ENCODE assay signal across 10 cellular contexts in genomic region chr14:52960627-52961026, GRCh38. TPM values are rescaled to one million over a fixed set of nuclear protein-coding genes. Genes with fewer than 3 reads are reported as not detected.
DNase-seq lines count a peak whose midpoint lies in the region; ATAC-seq and TF ChIP-seq lines count a peak whose summit lies in the region.
"Had no signal": no experiment of that assay in that cellular context is flagged by ENCODE, and none has a peak within 500 bp of the region (broad histone marks: within the 10 kb centered on the region; RNA-seq: fewer than 3 reads in every experiment).

No MANE protein-coding gene starts in this region.

- H3K27me3 Mint-ChIP-seq in stimulated activated memory B cell treated with anti-CD40 and anti-IgM and Interleukin-4, amounts not matched to agents 10 μg/mL and 1 μg/mL and 100 μg/mL, for 72 hours = no peaks in the 10 kb centered on the region
- H3K27me3 Mint-ChIP-seq: activated B cell treated with CpG ODN at 0.5 μM for 24 hours had no signal

- H3K9me3 Mint-ChIP-seq in stimulated activated memory B cell treated with anti-CD40 and anti-IgM and Interleukin-4, amounts not matched to agents 10 μg/mL and 1 μg/mL and 100 μg/mL, for 72 hours = no peaks in the 10 kb centered on the region
- H3K9me3 Mint-ChIP-seq: activated B cell treated with CpG ODN at 0.5 μM for 24 hours; activated naive CD4-positive, alpha-beta T cell treated with anti-CD3 and anti-CD28 coated beads, Interleukin-2, amount 50 U/mL, for 72 hours had no signal

- H3K27ac Mint-ChIP-seq in stimulated activated memory B cell treated with anti-CD40 and anti-IgM and Interleukin-4, amounts not matched to agents 10 μg/mL and 1 μg/mL and 100 μg/mL, for 72 hours = no peak overlapping the region
- H3K27ac Mint-ChIP-seq: activated B cell treated with CpG ODN at 0.5 μM for 24 hours had no signal

- TF ChIP-seq POLR2A in esophagus squamous epithelium (IDR thresholded peaks at IDR 0.05) (no peak), prostate gland (IDR thresholded peaks at IDR 0.05) (no peak)

- no peaks in the 10 kb centered on the region for H3K27me3 ChIP-seq in Loucy (ENCODE audit: insufficient read depth, low read length, poor library complexity, severe bottlenecking)
- no peaks in the 10 kb centered on the region for H3K27me3 ChIP-seq in esophagus squamous epithelium
- H3K27me3 ChIP-seq in prostate gland (replicated peaks; ENCODE audit: insufficient read depth) = no peaks in the 10 kb centered on the region

- no peak overlapping the region for H3K4me2 ChIP-seq in Loucy (ENCODE audit: low read depth, low read length, poor library complexity, severe bottlenecking)

- peak overlapping the region; percentile 11 for H2AFZ ChIP-seq in Loucy (ENCODE audit: low read length)

- H3K9me2 ChIP-seq in Loucy (replicated peaks; ENCODE audit: low read depth, low read length) = no peaks in the 10 kb centered on the region

- no peaks in the 10 kb centered on the region for H3K36me3 Mint-ChIP-seq in stimulated activated memory B cell treated with anti-CD40 and anti-IgM and Interleukin-4, amounts not matched to agents 10 μg/mL and 1 μg/mL and 100 μg/mL, for 72 hours
- H3K36me3 Mint-ChIP-seq: activated naive CD4-positive, alpha-beta T cell treated with anti-CD3 and anti-CD28 coated beads, Interleukin-2, amount 50 U/mL, for 72 hours had no signal

- intact Hi-C loops in esophagus squamous epithelium (cut with DNase I) = loop anchor here (5.0 kb wide), 1 partner anchor 133 kb away; no protein-coding TSS in a partner anchor
- intact Hi-C loops in prostate gland (cut with DNase I) = loop anchor here (2.0 kb wide), 1 partner anchor 138 kb away; no protein-coding TSS in a partner anchor

- DNase-seq in esophagus squamous epithelium (lab: John Stamatoyannopoulos, UW) (no peak), prostate gland (ENCODE audit: low spot score) (peak; percentile 20), NK-92 (lab: John Stamatoyannopoulos, UW; ENCODE audit: unreplicated experiment) (no peak)
- no peak for DNase-seq in activated CD4-positive, alpha-beta T cell treated with anti-CD3 and anti-CD28 coated beads, Interleukin-2, amount 50 U/mL, for 1 hour
- DNase-seq: activated B cell treated with CpG ODN at 0.5 μM for 24 hours had no signal

- ATAC-seq in HG03175 (IDR thresholded peaks at IDR 0.05; ENCODE audit: unreplicated experiment) = no peak
- no peak for ATAC-seq in stimulated activated memory B cell treated with anti-CD40 and anti-IgM and Interleukin-4, amounts not matched to agents 10 μg/mL and 1 μg/mL and 100 μg/mL, for 72 hours

- WGBS in esophagus squamous epithelium, 2 donors = 49 to 50% methylated on average over 3 of the region's 3 CpGs
- WGBS in prostate gland = 55% methylated on average over 3 of the region's 3 CpGs

- H3K4me3 ChIP-seq in Loucy (ENCODE audit: low read length, poor library complexity, severe bottlenecking) (no peak overlapping the region), esophagus squamous epithelium (no peak overlapping the region), prostate gland (no peak overlapping the region)

- H3K4me1 Mint-ChIP-seq in stimulated activated memory B cell treated with anti-CD40 and anti-IgM and Interleukin-4, amounts not matched to agents 10 μg/mL and 1 μg/mL and 100 μg/mL, for 72 hours = no peaks in the 10 kb centered on the region
- H3K4me1 Mint-ChIP-seq: activated B cell treated with CpG ODN at 0.5 μM for 24 hours had no signal

- H3K36me3 ChIP-seq in ES-I3 (ENCODE audit: insufficient read depth, low read length) (no peaks in the 10 kb centered on the region), Loucy (ENCODE audit: insufficient read depth, low read length) (no peaks in the 10 kb centered on the region), esophagus squamous epithelium (no peaks in the 10 kb centered on the region), prostate gland (no peaks in the 10 kb centered on the region)

- H3K9ac ChIP-seq in ES-I3 (ENCODE audit: low read depth, low read length) (peak overlapping the region; percentile 2; the same call in 1 of the 2 replicates), Loucy (ENCODE audit: low read depth, low read length, poor library complexity, severe bottlenecking) (no peak overlapping the region)

- peak overlapping the region in 3 of 4 donors; percentile 25 to 49 (median 28) for H3K27ac ChIP-seq in esophagus squamous epithelium
- H3K27ac ChIP-seq in prostate gland = peak overlapping the region; percentile 20 to 62

- TF ChIP-seq CTCF in Loucy (conservative IDR thresholded peaks at IDR 0.05; ENCODE audit: low read length) (no peak), esophagus squamous epithelium (IDR thresholded peaks at IDR 0.05) (no peak), prostate gland (IDR thresholded peaks at IDR 0.05) (no peak)

- H3K79me2 ChIP-seq in Loucy (ENCODE audit: insufficient read depth, low read length) = no peaks in the 10 kb centered on the region

- H3K4me3 Mint-ChIP-seq in stimulated activated memory B cell treated with anti-CD40 and anti-IgM and Interleukin-4, amounts not matched to agents 10 μg/mL and 1 μg/mL and 100 μg/mL, for 72 hours = no peak overlapping the region
- H3K4me3 Mint-ChIP-seq: activated B cell treated with CpG ODN at 0.5 μM for 24 hours had no signal

- H4K20me1 ChIP-seq in Loucy (ENCODE audit: insufficient read depth, low read length, poor library complexity, severe bottlenecking) = no peaks in the 10 kb centered on the region

- no peaks in the 10 kb centered on the region for H3K4me1 ChIP-seq in ES-I3 (ENCODE audit: insufficient read depth, low read length)
- no peaks in the 10 kb centered on the region for H3K4me1 ChIP-seq in Loucy (ENCODE audit: insufficient read depth, low read length, poor library complexity, severe bottlenecking)
- peaks cover 0 to 10% (median 6%) of the 10 kb centered on the region in 3 donors for H3K4me1 ChIP-seq in esophagus squamous epithelium
- H3K4me1 ChIP-seq in prostate gland (replicated peaks) = no peaks in the 10 kb centered on the region

- no peaks in the 10 kb centered on the region for H3F3A ChIP-seq in Loucy (ENCODE audit: low read depth)

- H3K9me3 ChIP-seq in ES-I3 (ENCODE audit: control insufficient read depth, insufficient read depth, low read length) (no peaks in the 10 kb centered on the region), Loucy (ENCODE audit: insufficient read depth, low read depth, low read length) (no peaks in the 10 kb centered on the region), esophagus squamous epithelium (no peaks in the 10 kb centered on the region), prostate gland (no peaks in the 10 kb centered on the region)

RNA-seq across cellular contexts. Expression of gene FERMT2, which starts 9.8 kb away (rescaled TPM):
- total RNA-seq in esophagus squamous epithelium (10 to 100 TPM in 2 of 4 donors, 1 to 10 TPM in 2; 1.7 to 72.1 (median 14.4) TPM), prostate gland (10 to 100 TPM; 38.8 to 62.9 TPM)
